ENCODE assay signal across 8 cellular contexts in the genomic region with DNA sequence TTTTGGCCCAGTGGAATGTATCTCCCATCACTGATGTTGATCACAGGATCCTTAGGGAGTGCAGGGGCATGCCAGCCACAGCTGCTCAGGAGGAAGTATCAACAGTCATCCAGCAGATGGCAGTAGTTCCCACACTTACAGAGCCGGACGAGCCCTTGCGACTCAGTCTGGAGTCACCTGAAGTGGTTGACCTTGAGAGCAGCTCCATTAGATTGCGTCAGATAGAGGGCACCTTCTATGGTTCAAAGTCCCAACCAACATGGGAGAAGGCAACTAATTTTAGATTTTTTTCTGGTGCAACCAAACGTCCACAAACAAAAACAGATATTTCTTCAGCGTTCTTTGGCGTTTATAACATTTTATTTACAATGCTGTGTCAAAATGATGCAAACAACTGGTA.
A peak's percentile ranks its signal among the peaks of the same experiment; 100 is the strongest.
DNase-seq lines count a peak whose midpoint lies in the region; ATAC-seq and TF ChIP-seq lines count a peak whose summit lies in the region.

No MANE protein-coding gene starts in this region.

- DNase-seq in AG04449 (ENCODE audit: low read depth, low spot score) (no peak), NCI-H1694 (lab: John Stamatoyannopoulos, UW) (peak; percentile 68), T follicular helper cell (ENCODE audit: low read depth) (peak; percentile 2), immature natural killer cell (peak; percentile 1 to 10 (median 4))
- peak; percentile 60 for DNase-seq in stimulated activated CD4-positive, alpha-beta T cell treated with anti-CD3 and anti-CD28 coated beads, Interleukin-1b, Interleukin-23, amount 100 ng/mL, for 48 hours

- H3K27me3 Mint-ChIP-seq in brain = no peaks in the 10 kb centered on the region
- H3K27me3 Mint-ChIP-seq in immature natural killer cell (ENCODE audit: low read depth in 3 of 3) = peaks cover 2 to 15% (median 5%) of the 10 kb centered on the region in 3 donors

- peaks cover 35% of the 10 kb centered on the region for H3K4me1 Mint-ChIP-seq in brain
- H3K4me1 Mint-ChIP-seq in immature natural killer cell = no peaks in the 10 kb centered on the region

- POLR2A ChIA-PET in AG04449 (lab: Yijun Ruan, JAX) = interaction anchor here (0.7 kb wide), 1 partner anchor 427 kb away, joined by 3 read pairs; no protein-coding TSS in a partner anchor

- H3K36me3 Mint-ChIP-seq in brain = no peaks in the 10 kb centered on the region
- H3K36me3 Mint-ChIP-seq in immature natural killer cell = no peaks in the 10 kb centered on the region

- H3K9me3 Mint-ChIP-seq in brain (no peaks in the 10 kb centered on the region), immature natural killer cell (no peaks in the 10 kb centered on the region)

- peak; percentile 89 for TF ChIP-seq CTCF in AG04449 (IDR thresholded peaks at IDR 0.05; ENCODE audit: insufficient read depth, low read length, missing control alignments)
- TF ChIP-seq CTCF in brain (conservative IDR thresholded peaks at IDR 0.05) = peak; percentile 73 to 87

- H3K4me3 ChIP-seq in AG04449 (ENCODE audit: low read depth, low read length) = no peak overlapping the region

- ATAC-seq in GM18517 (IDR thresholded peaks at IDR 0.05; ENCODE audit: unreplicated experiment) (peak; percentile 96), HG02970 (IDR thresholded peaks at IDR 0.05; ENCODE audit: low FRiP score, unreplicated experiment) (peak; percentile 93)

- CTCF ChIA-PET in AG04449 (lab: Yijun Ruan, JAX) = interaction anchor here (0.5 to 4.9 kb wide), 52 partner anchors 11 to 556 kb away, joined by 3 to 151 read pairs (median 4); no protein-coding TSS in a partner anchor

- H3K4me3 Mint-ChIP-seq in brain (peak overlapping the region in 1 of 5 experiments; percentile 12), immature natural killer cell (no peak overlapping the region)

- peak overlapping the region in 2 of 5 experiments; percentile 3 to 9 for H3K27ac Mint-ChIP-seq in brain
- no peak overlapping the region for H3K27ac Mint-ChIP-seq in immature natural killer cell
